ENCODE assay signal across 11 cellular contexts in genomic region chr15:78440375-78441373, GRCh38. TPM values are rescaled to one million over a fixed set of nuclear protein-coding genes. Genes with fewer than 3 reads are reported as not detected.
DNase-seq lines count a peak whose midpoint lies in the region; ATAC-seq and TF ChIP-seq lines count a peak whose summit lies in the region.
"Had no signal": no experiment of that assay in that cellular context is flagged by ENCODE, and none has a peak within 500 bp of the region (broad histone marks: within the 10 kb centered on the region; RNA-seq: fewer than 3 reads in every experiment).

No MANE protein-coding gene starts in this region.

- no peak overlapping the region for H3K23ac ChIP-seq in mesenchymal stem cell (ENCODE audit: low read length in 2 of 2)

- H2AFZ ChIP-seq in ACC112 (ENCODE audit: low read length, unreplicated experiment) (no peak overlapping the region), mesenchymal stem cell (ENCODE audit: low read depth, low read length) (no peak overlapping the region)

- H3K9ac ChIP-seq in mesenchymal stem cell (ENCODE audit: low read length), result peak overlapping the region; percentile 99

- H2BK12ac ChIP-seq in mesenchymal stem cell (ENCODE audit: low read length in 2 of 2), result no peak overlapping the region

- H4K91ac ChIP-seq in mesenchymal stem cell (ENCODE audit: low read length), result no peak overlapping the region

- no peak overlapping the region for H3K14ac ChIP-seq in mesenchymal stem cell (ENCODE audit: low read length in 2 of 2)

- peaks cover 16% of the 10 kb centered on the region for H3K4me1 ChIP-seq in ACC112 (ENCODE audit: control insufficient read depth, insufficient read depth, low read length, unreplicated experiment)
- H3K4me1 ChIP-seq in CD8-positive, alpha-beta T cell (ENCODE audit: insufficient read depth, low read length), result peaks cover 41% of the 10 kb centered on the region
- peaks cover 4% of the 10 kb centered on the region for H3K4me1 ChIP-seq in mesenchymal stem cell (ENCODE audit: control insufficient read depth, insufficient read depth, low read depth, low read length)

- peaks cover 5% of the 10 kb centered on the region for H3K79me1 ChIP-seq in mesenchymal stem cell (replicated peaks; ENCODE audit: low read length, poor library complexity, severe bottlenecking)

- H3K4ac ChIP-seq in mesenchymal stem cell (ENCODE audit: low read depth in 1 of 2, low read length in 2 of 2), result no peak overlapping the region

- peaks cover 72% of the 10 kb centered on the region for H3K79me2 ChIP-seq in ACC112 (ENCODE audit: control insufficient read depth, insufficient read depth, low read length, unreplicated experiment)

- no peak overlapping the region for H2BK5ac ChIP-seq in mesenchymal stem cell (ENCODE audit: low read depth, low read length, poor library complexity, severe bottlenecking)

- H3K36me3 ChIP-seq in ACC112 (ENCODE audit: insufficient read depth, low read length), result peaks cover 26% of the 10 kb centered on the region
- H3K36me3 ChIP-seq in CD8-positive, alpha-beta T cell (ENCODE audit: insufficient read depth, low read length), result peaks cover 9% of the 10 kb centered on the region
- H3K36me3 ChIP-seq in mesenchymal stem cell (ENCODE audit: control insufficient read depth in 1 of 2, insufficient read depth in 2 of 2, low read depth in 1 of 2, low read length in 2 of 2), result peaks cover 12 to 59% of the 10 kb centered on the region in 2 experiments

- no peaks in the 10 kb centered on the region for H3K27me3 Mint-ChIP-seq in CD8-positive, alpha-beta T cell (ENCODE audit: low read depth)
- H3K27me3 Mint-ChIP-seq in activated CD8-positive, alpha-beta T cell treated with anti-CD3 and anti-CD28 coated beads, Interleukin-2, amount 10 ng/mL, durations not matched to agents 7 days and 5 days (ENCODE audit: low read depth), result no peaks in the 10 kb centered on the region
- H3K27me3 Mint-ChIP-seq in CD14-positive monocyte (ENCODE audit: low read depth in 3 of 3), result no peaks in the 10 kb centered on the region

- no peaks in the 10 kb centered on the region for H3K27me3 ChIP-seq in ACC112 (ENCODE audit: insufficient read depth, low read length)
- no peaks in the 10 kb centered on the region for H3K27me3 ChIP-seq in CD8-positive, alpha-beta T cell (ENCODE audit: insufficient read depth, low read length)
- H3K27me3 ChIP-seq in mesenchymal stem cell (ENCODE audit: control insufficient read depth in 1 of 2, insufficient read depth in 1 of 2, low read length in 2 of 2), result no peaks in the 10 kb centered on the region
- H3K27me3 ChIP-seq: MG63, testis had no signal

- no peak overlapping the region for H3K18ac ChIP-seq in mesenchymal stem cell (ENCODE audit: low read depth in 1 of 2, low read length in 2 of 2)

- no peaks in the 10 kb centered on the region for H3K9me3 ChIP-seq in CD8-positive, alpha-beta T cell (ENCODE audit: low read length)
- no peaks in the 10 kb centered on the region for H3K9me3 ChIP-seq in mesenchymal stem cell (ENCODE audit: control insufficient read depth, low read length)
- H3K9me3 ChIP-seq: MG63, testis had no signal

- no peak overlapping the region for H2BK120ac ChIP-seq in mesenchymal stem cell (ENCODE audit: low read depth, low read length)

- 97% methylated on average over 2 of the region's 3 CpGs for WGBS in mesenchymal stem cell

- CTCF ChIA-PET in CD8-positive, alpha-beta T cell (lab: Charles Lee), result interaction anchor here (0.8 kb wide), 1 partner anchor 323 kb away, joined by 3 read pairs; no protein-coding TSS in a partner anchor
- CTCF ChIA-PET in activated CD8-positive, alpha-beta T cell treated with anti-CD3 and anti-CD28 coated beads, Interleukin-2, amount 10 ng/mL, durations not matched to agents 7 days and 5 days (lab: Charles Lee), result no interaction called here
- CTCF ChIA-PET in GM10248 (lab: Yijun Ruan, JAX), result interaction anchor here (0.9 to 7.0 kb wide), 2 partner anchors 10 to 18 kb away, joined by 3 to 43 read pairs; no protein-coding TSS in a partner anchor

- DNase-seq in CD8-positive, alpha-beta T cell, result no peak
- DNase-seq in activated CD8-positive, alpha-beta T cell treated with anti-CD3 and anti-CD28 coated beads, Interleukin-2, amount 10 ng/mL, durations not matched to agents 7 days and 5 days, result no peak
- no peak for DNase-seq in mesenchymal stem cell
- no peak for DNase-seq in NCI-H2029 (lab: John Stamatoyannopoulos, UW)
- no peak for DNase-seq in CD14-positive monocyte (ENCODE audit: low spot score)
- no peak for DNase-seq in GM10248 (ENCODE audit: extremely low spot score)
- DNase-seq in Kasumi-1 (lab: John Stamatoyannopoulos, UW), result no peak
- DNase-seq: MG63, NCI-H446, testis had no signal

- no peaks in the 10 kb centered on the region for H3K9me3 Mint-ChIP-seq in CD8-positive, alpha-beta T cell
- no peaks in the 10 kb centered on the region for H3K9me3 Mint-ChIP-seq in activated CD8-positive, alpha-beta T cell treated with anti-CD3 and anti-CD28 coated beads, Interleukin-2, amount 10 ng/mL, durations not matched to agents 7 days and 5 days (ENCODE audit: insufficient read depth)
- H3K9me3 Mint-ChIP-seq in CD14-positive monocyte, result peaks cover 0 to 6% (median 0%) of the 10 kb centered on the region in 7 donors

- no peak for ATAC-seq in CD8-positive, alpha-beta T cell
- no peak for ATAC-seq in activated CD8-positive, alpha-beta T cell treated with anti-CD3 and anti-CD28 coated beads, Interleukin-2, amount 10 ng/mL, durations not matched to agents 7 days and 5 days

- H3K27ac Mint-ChIP-seq in CD8-positive, alpha-beta T cell, result no peak overlapping the region
- H3K27ac Mint-ChIP-seq in activated CD8-positive, alpha-beta T cell treated with anti-CD3 and anti-CD28 coated beads, Interleukin-2, amount 10 ng/mL, durations not matched to agents 7 days and 5 days, result no peak overlapping the region
- peak overlapping the region in 1 of 7 donors; percentile 32 for H3K27ac Mint-ChIP-seq in CD14-positive monocyte

- TF ChIP-seq CTCF in CD8-positive, alpha-beta T cell (IDR thresholded peaks at IDR 0.05), result no peak
- no peak for TF ChIP-seq CTCF in CD14-positive monocyte (IDR thresholded peaks at IDR 0.05)
- TF ChIP-seq CTCF in GM10248 (IDR thresholded peaks at IDR 0.05; ENCODE audit: control extremely low read depth, extremely low read depth, low read depth, missing control alignments), result no peak

- POLR2A ChIA-PET in CD8-positive, alpha-beta T cell (lab: Charles Lee), result no interaction called here
- POLR2A ChIA-PET in activated CD8-positive, alpha-beta T cell treated with anti-CD3 and anti-CD28 coated beads, Interleukin-2, amount 10 ng/mL, durations not matched to agents 7 days and 5 days (lab: Charles Lee), result interaction anchor here (2.0 kb wide), 1 partner anchor 100 kb away, joined by 8 read pairs; the partner anchor contains the start of gene PSMA4
- POLR2A ChIA-PET in GM10248 (lab: Yijun Ruan, JAX), result no interaction called here

- H3K4me1 Mint-ChIP-seq in CD8-positive, alpha-beta T cell (ENCODE audit: low read depth), result peaks cover 65% of the 10 kb centered on the region
- peaks cover 56% of the 10 kb centered on the region for H3K4me1 Mint-ChIP-seq in activated CD8-positive, alpha-beta T cell treated with anti-CD3 and anti-CD28 coated beads, Interleukin-2, amount 10 ng/mL, durations not matched to agents 7 days and 5 days (ENCODE audit: low read depth)
- peaks cover 38% of the 10 kb centered on the region for H3K4me1 Mint-ChIP-seq in CD14-positive monocyte

- no peak overlapping the region for H2AK5ac ChIP-seq in mesenchymal stem cell (ENCODE audit: low read length, severe bottlenecking)

- H3K27ac ChIP-seq in ACC112 (ENCODE audit: low read depth, low read length), result no peak overlapping the region
- no peak overlapping the region for H3K27ac ChIP-seq in CD8-positive, alpha-beta T cell (ENCODE audit: low read depth, low read length)
- no peak overlapping the region for H3K27ac ChIP-seq in mesenchymal stem cell (ENCODE audit: low read length, poor library complexity, severe bottlenecking)
- H3K27ac ChIP-seq: testis had no signal

- no peak overlapping the region for H2BK15ac ChIP-seq in mesenchymal stem cell (ENCODE audit: low read depth, poor library complexity, severe bottlenecking)

- H3K36me3 Mint-ChIP-seq in CD8-positive, alpha-beta T cell, result peaks cover 55% of the 10 kb centered on the region
- H3K36me3 Mint-ChIP-seq in activated CD8-positive, alpha-beta T cell treated with anti-CD3 and anti-CD28 coated beads, Interleukin-2, amount 10 ng/mL, durations not matched to agents 7 days and 5 days (ENCODE audit: low read depth), result peaks cover 46% of the 10 kb centered on the region
- peaks cover 37 to 47% of the 10 kb centered on the region in 2 donors for H3K36me3 Mint-ChIP-seq in CD14-positive monocyte

- H3K4me3 Mint-ChIP-seq in CD8-positive, alpha-beta T cell, result peak overlapping the region; percentile 39
- peak overlapping the region; percentile 18 for H3K4me3 Mint-ChIP-seq in activated CD8-positive, alpha-beta T cell treated with anti-CD3 and anti-CD28 coated beads, Interleukin-2, amount 10 ng/mL, durations not matched to agents 7 days and 5 days
- no peak overlapping the region for H3K4me3 Mint-ChIP-seq in CD14-positive monocyte

- peak overlapping the region; percentile 16; the same call in 1 of the 2 replicates for H3K4me3 ChIP-seq in ACC112 (ENCODE audit: low read depth, low read length)
- H3K4me3 ChIP-seq in CD8-positive, alpha-beta T cell (ENCODE audit: low read depth, low read length), result no peak overlapping the region
- peak overlapping the region in 1 of 2 experiments; percentile 2 for H3K4me3 ChIP-seq in mesenchymal stem cell (ENCODE audit: insufficient read depth in 1 of 2, low read depth in 1 of 2, low read length in 2 of 2)
- H3K4me3 ChIP-seq: testis had no signal

- no peak overlapping the region for H3K4me2 ChIP-seq in mesenchymal stem cell (ENCODE audit: low read length, poor library complexity, severe bottlenecking)

- intact Hi-C loops in CD8-positive, alpha-beta T cell (cut with DNase I, micrococcal nuclease), result no loop called here
- intact Hi-C loops in CD14-positive monocyte (cut with micrococcal nuclease), result no loop called here

- H4K8ac ChIP-seq in mesenchymal stem cell (ENCODE audit: low read length), result no peak overlapping the region

RNA-seq across cellular contexts. Expression of gene IREB2, which starts 2.7 kb away (rescaled TPM):
- 10 to 100 TPM; 67.4 to 76.7 TPM for total RNA-seq in CD8-positive, alpha-beta T cell
- 10 to 100 TPM; 52.5 to 62.4 TPM for total RNA-seq in activated CD8-positive, alpha-beta T cell treated with anti-CD3 and anti-CD28 coated beads, Interleukin-2, amount 10 ng/mL, durations not matched to agents 7 days and 5 days
- 22.3 TPM for polyA plus RNA-seq in mesenchymal stem cell (2013, experiment 1 of 2)
- 21.7 TPM for polyA plus RNA-seq in mesenchymal stem cell (2013, experiment 2 of 2)
- polyA plus RNA-seq in CD14-positive monocyte, result 10 to 100 TPM; 11.7 to 16.7 TPM

Comparison
In these comparisons a context has a peak if more than half of its experiments do, and no peak if none do; other contexts are left out.
1. H3K4me3 Mint-ChIP-seq: peak in CD8-positive, alpha-beta T cell (single experiment) and activated CD8-positive, alpha-beta T cell treated with anti-CD3 and anti-CD28 coated beads, Interleukin-2, amount 10 ng/mL, durations not matched to agents 7 days and 5 days (single experiment); none in CD14-positive monocyte (0 of 2).